ENCODE assay signal across 18 cellular contexts in genomic region chr10:35327770-35328403, GRCh38. TPM values are rescaled to one million over a fixed set of nuclear protein-coding genes. Genes with fewer than 3 reads are reported as not detected.
DNase-seq lines count a peak whose midpoint lies in the region; ATAC-seq and TF ChIP-seq lines count a peak whose summit lies in the region.
"Had no signal": no experiment of that assay in that cellular context is flagged by ENCODE, and none has a peak within 500 bp of the region (broad histone marks: within the 10 kb centered on the region; RNA-seq: fewer than 3 reads in every experiment).

No MANE protein-coding gene starts in this region.

- H3K4me3 ChIP-seq in heart right ventricle (no peak overlapping the region), body of pancreas (no peak overlapping the region), mesendoderm (ENCODE audit: low read length) (no peak overlapping the region)
- H3K4me3 ChIP-seq: SJCRH30 had no signal

- H2BK15ac ChIP-seq in mesendoderm (replicated peaks; ENCODE audit: low read depth): no peak overlapping the region

- no peaks in the 10 kb centered on the region for H3K36me3 Mint-ChIP-seq in T-helper 17 cell (ENCODE audit: low read depth)
- peaks cover 5% of the 10 kb centered on the region for H3K36me3 Mint-ChIP-seq in glutamatergic neuron (ENCODE audit: unreplicated experiment)

- DNase-seq in heart right ventricle: no peak
- no peak for DNase-seq in cardiac septum (ENCODE audit: low spot score)
- no peak for DNase-seq in T-helper 17 cell
- DNase-seq in glutamatergic neuron: no peak
- DNase-seq in body of pancreas: no peak
- DNase-seq in mesendoderm: no peak
- DNase-seq: activated CD4-positive, CD25-positive, alpha-beta regulatory T cell treated with anti-CD3 and anti-CD28 coated beads, Interleukin-2, amount 50 U/mL, for 72 hours; activated naive CD4-positive, alpha-beta T cell treated with anti-CD3 and anti-CD28 coated beads, Interleukin-2, amount 10 ng/mL, durations not matched to agents 7 days and 5 days; islet precursor cell; MV-4-11; NCI-H2029 treated with DMSO at 0.1 percent for 48 hours; SJCRH30; T-helper 9 cell had no signal

- no peak for TF ChIP-seq CTCF in heart right ventricle (IDR thresholded peaks at IDR 0.05)
- TF ChIP-seq CTCF in glutamatergic neuron (IDR thresholded peaks at IDR 0.05; ENCODE audit: partially characterized antibody, unreplicated experiment): no peak
- no peak for TF ChIP-seq CTCF in body of pancreas (IDR thresholded peaks at IDR 0.05)

- peaks cover 2% of the 10 kb centered on the region for H3K79me2 ChIP-seq in mesendoderm (ENCODE audit: control insufficient read depth, insufficient read depth, low read length)

- H3K9me3 Mint-ChIP-seq in glutamatergic neuron (ENCODE audit: unreplicated experiment): no peaks in the 10 kb centered on the region
- H3K9me3 Mint-ChIP-seq: activated naive CD4-positive, alpha-beta T cell treated with anti-CD3 and anti-CD28 coated beads, Interleukin-2, amount 10 ng/mL, durations not matched to agents 7 days and 5 days; IgD-negative memory B cell; neural crest cell had no signal

- no peak overlapping the region for H3K23ac ChIP-seq in mesendoderm (ENCODE audit: low read length)

- H3K27me3 ChIP-seq in heart right ventricle: no peaks in the 10 kb centered on the region
- no peaks in the 10 kb centered on the region for H3K27me3 ChIP-seq in body of pancreas
- H3K27me3 ChIP-seq in mesendoderm (ENCODE audit: insufficient read depth, low read length, poor library complexity): no peaks in the 10 kb centered on the region
- H3K27me3 ChIP-seq: SJCRH30 had no signal

- H3K4me1 ChIP-seq in heart right ventricle: peaks cover 5 to 63% (median 45%) of the 10 kb centered on the region in 9 donors
- H3K4me1 ChIP-seq in body of pancreas: peaks cover 15% of the 10 kb centered on the region
- no peaks in the 10 kb centered on the region for H3K4me1 ChIP-seq in mesendoderm (ENCODE audit: control insufficient read depth, low read depth, low read length)

- H3K36me3 ChIP-seq in heart right ventricle (peaks cover 0 to 5% (median under 1%) of the 10 kb centered on the region in 9 donors), body of pancreas (replicated peaks in 1 of 2; ENCODE audit: insufficient read depth in 1 of 2, low read depth in 2 of 2) (no peaks in the 10 kb centered on the region), mesendoderm (ENCODE audit: control insufficient read depth, insufficient read depth, low read length) (no peaks in the 10 kb centered on the region)
- H3K36me3 ChIP-seq: SJCRH30 had no signal

- TF ChIP-seq POLR2A in body of pancreas (IDR thresholded peaks at IDR 0.05): no peak

- no peaks in the 10 kb centered on the region for H3K27me3 Mint-ChIP-seq in T-helper 17 cell
- H3K27me3 Mint-ChIP-seq in glutamatergic neuron (ENCODE audit: unreplicated experiment): no peaks in the 10 kb centered on the region
- H3K27me3 Mint-ChIP-seq: activated naive CD4-positive, alpha-beta T cell treated with anti-CD3 and anti-CD28 coated beads, Interleukin-2, amount 10 ng/mL, durations not matched to agents 7 days and 5 days; IgD-negative memory B cell had no signal

- peak overlapping the region; percentile 81 for H3K27ac Mint-ChIP-seq in T-helper 17 cell
- H3K27ac Mint-ChIP-seq in glutamatergic neuron (ENCODE audit: unreplicated experiment): peak overlapping the region; percentile 40
- H3K27ac Mint-ChIP-seq: activated naive CD4-positive, alpha-beta T cell treated with anti-CD3 and anti-CD28 coated beads, Interleukin-2, amount 10 ng/mL, durations not matched to agents 7 days and 5 days; IgD-negative memory B cell had no signal

- ATAC-seq in heart right ventricle (peak in 2 of 8 donors; percentile 29 to 43), T-helper 17 cell (peak; percentile 23), body of pancreas (no peak), GM21786 (IDR thresholded peaks at IDR 0.05; ENCODE audit: unreplicated experiment) (no peak), HG02885 (IDR thresholded peaks at IDR 0.05; ENCODE audit: poor library complexity, unreplicated experiment) (no peak)
- ATAC-seq: esophagus mucosa had no signal

- no peak overlapping the region for H2BK5ac ChIP-seq in mesendoderm (ENCODE audit: low read length)

- H3K4me3 Mint-ChIP-seq in T-helper 17 cell: no peak overlapping the region
- H3K4me3 Mint-ChIP-seq in glutamatergic neuron (ENCODE audit: unreplicated experiment): no peak overlapping the region
- H3K4me3 Mint-ChIP-seq: activated naive CD4-positive, alpha-beta T cell treated with anti-CD3 and anti-CD28 coated beads, Interleukin-2, amount 10 ng/mL, durations not matched to agents 7 days and 5 days; IgD-negative memory B cell; neural crest cell had no signal

- no peak overlapping the region for H3K56ac ChIP-seq in mesendoderm (ENCODE audit: low read length)

- no peak overlapping the region for H3K9ac ChIP-seq in mesendoderm (ENCODE audit: low read length)

- no peak overlapping the region for H4K8ac ChIP-seq in mesendoderm (ENCODE audit: low read depth, low read length)

- no peak overlapping the region for H3K4me2 ChIP-seq in mesendoderm (ENCODE audit: low read length)

- intact Hi-C loops in heart right ventricle (cut with DNase I): loop anchor here in 1 of 10 donors (10.0 kb wide), 1 partner anchor 237 kb away; no protein-coding TSS in a partner anchor
- intact Hi-C loops in cardiac septum (cut with DNase I): loop anchor here (5.0 kb wide), 1 partner anchor 86 kb away; no protein-coding TSS in a partner anchor
- intact Hi-C loops in body of pancreas (cut with DNase I): no loop called here

- H3K4me1 Mint-ChIP-seq in T-helper 17 cell (peaks cover 22% of the 10 kb centered on the region), glutamatergic neuron (ENCODE audit: low read depth, unreplicated experiment) (peaks cover 34% of the 10 kb centered on the region)

- H2AK5ac ChIP-seq in mesendoderm (ENCODE audit: low read length): no peak overlapping the region

- H3K79me1 ChIP-seq in mesendoderm (ENCODE audit: low read length): peaks cover 1% of the 10 kb centered on the region

- H3K18ac ChIP-seq in mesendoderm (ENCODE audit: low read length): no peak overlapping the region

- WGBS in heart right ventricle, 2 donors: 56 to 69% methylated on average over 7 of the region's 7 CpGs
- WGBS in body of pancreas, 2 donors: 57 to 63% methylated on average over 7 of the region's 7 CpGs
- no CpG with 5 or more reads among the region's 7 CpGs for WGBS in mesendoderm (ENCODE audit: extremely low coverage, insufficient coverage, low lambda C conversion rate)

- no peak overlapping the region for H2BK120ac ChIP-seq in mesendoderm (ENCODE audit: low read depth, low read length)

- H3K27ac ChIP-seq in heart right ventricle (peak overlapping the region in 6 of 10 donors; percentile 2 to 41 (median 6)), body of pancreas (no peak overlapping the region), mesendoderm (ENCODE audit: low read depth, low read length) (no peak overlapping the region)
- H3K27ac ChIP-seq: SJCRH30 had no signal

- peaks cover 0 to 3% (median under 1%) of the 10 kb centered on the region in 11 donors for H3K9me3 ChIP-seq in heart right ventricle
- H3K9me3 ChIP-seq in T-helper 17 cell (ENCODE audit: control insufficient read depth, low read length, poor library complexity, severe bottlenecking): no peaks in the 10 kb centered on the region
- no peaks in the 10 kb centered on the region for H3K9me3 ChIP-seq in body of pancreas
- H3K9me3 ChIP-seq: SJCRH30 had no signal

- H4K5ac ChIP-seq in mesendoderm (ENCODE audit: low read length): no peak overlapping the region

- no peak overlapping the region for H3K4ac ChIP-seq in mesendoderm (ENCODE audit: low read depth, low read length)

RNA-seq across cellular contexts. Expression of gene CCNY, which starts 8.4 kb away (rescaled TPM):
- total RNA-seq in heart right ventricle (10 to 100 TPM; 69.9 to 99.4 (median 90.1) TPM), cardiac septum (83.4 TPM), T-helper 17 cell (10 to 100 TPM; 74.4 to 89.1 TPM), glutamatergic neuron (ENCODE audit: unreplicated experiment) (219 TPM), body of pancreas (10 to 100 TPM in 1 of 2 donors, 1 to 10 TPM in 1; 9.6 to 18.9 TPM)
- polyA plus RNA-seq in heart right ventricle: 10 to 100 TPM; 26.0 to 32.3 TPM
- polyA plus RNA-seq in mesendoderm (2013, experiment 1 of 2): 36.6 TPM
- 36.9 TPM for polyA plus RNA-seq in mesendoderm (2013, experiment 2 of 2)

Comparison
In these comparisons a context has a peak if more than half of its experiments do, and no peak if none do; other contexts are left out.
1. H3K27ac ChIP-seq: peak in heart right ventricle (6 of 10); none in body of pancreas (0 of 4) and mesendoderm (single experiment).